Comparison of ENCODE assay signal across 25 cellular contexts in genomic region chr20:47679462-47679861, GRCh38.
"Had no signal": no experiment of that assay in that cellular context is flagged by ENCODE, and none has a peak within 500 bp of the region (broad histone marks: within the 10 kb centered on the region; RNA-seq: fewer than 3 reads in every experiment).

No MANE protein-coding gene starts in this region.

- H3K4me1 Mint-ChIP-seq: activated CD4-positive, alpha-beta memory T cell treated with anti-CD3 and anti-CD28 coated beads, Interleukin-2, amount 10 ng/mL, durations not matched to agents 7 days and 5 days; activated CD4-positive, alpha-beta T cell treated with anti-CD3 and anti-CD28 coated beads for 36 hours had no signal

- ATAC-seq: activated CD4-positive, alpha-beta T cell treated with anti-CD3 and anti-CD28 coated beads for 36 hours; T-cell had no signal

- H3K9me3 Mint-ChIP-seq: activated CD4-positive, alpha-beta memory T cell treated with anti-CD3 and anti-CD28 coated beads, Interleukin-2, amount 10 ng/mL, durations not matched to agents 7 days and 5 days; activated naive CD4-positive, alpha-beta T cell treated with anti-CD3 and anti-CD28 coated beads for 36 hours; brain; T-cell had no signal

- H3K27ac Mint-ChIP-seq: activated CD4-positive, alpha-beta memory T cell treated with anti-CD3 and anti-CD28 coated beads, Interleukin-2, amount 10 ng/mL, durations not matched to agents 7 days and 5 days; activated naive CD4-positive, alpha-beta T cell treated with anti-CD3 and anti-CD28 coated beads for 36 hours; activated naive CD8-positive, alpha-beta T cell; brain; T-cell had no signal

- H3K36me3 ChIP-seq: MG63, Peyer's patch had no signal

- H3K27me3 Mint-ChIP-seq: activated CD4-positive, alpha-beta memory T cell treated with anti-CD3 and anti-CD28 coated beads, Interleukin-2, amount 10 ng/mL, durations not matched to agents 7 days and 5 days; activated CD4-positive, alpha-beta T cell treated with anti-CD3 and anti-CD28 coated beads for 36 hours; activated naive CD8-positive, alpha-beta T cell; T-cell had no signal

- H3K36me3 Mint-ChIP-seq: activated naive CD8-positive, alpha-beta T cell; T-cell had no signal

- H3K4me3 Mint-ChIP-seq: activated CD4-positive, alpha-beta memory T cell treated with anti-CD3 and anti-CD28 coated beads, Interleukin-2, amount 10 ng/mL, durations not matched to agents 7 days and 5 days; activated CD4-positive, alpha-beta T cell treated with anti-CD3 and anti-CD28 coated beads for 36 hours; activated naive CD4-positive, alpha-beta T cell treated with anti-CD3 and anti-CD28 coated beads for 36 hours; activated naive CD8-positive, alpha-beta T cell; brain; T-cell had no signal

- H3K27ac ChIP-seq: KMS-11, Peyer's patch, SK-N-MC, VCaP had no signal

- H3K4me3 ChIP-seq: MG63, Peyer's patch, SK-N-MC had no signal

- H3K9me3 ChIP-seq: MG63, Peyer's patch had no signal

- DNase-seq: activated CD4-positive, alpha-beta memory T cell treated with anti-CD3 and anti-CD28 coated beads, Interleukin-2, amount 10 ng/mL, durations not matched to agents 7 days and 5 days; activated CD4-positive, alpha-beta T cell treated with anti-CD3 and anti-CD28 coated beads for 36 hours; activated CD4-positive, alpha-beta T cell treated with anti-CD3 and anti-CD28 coated beads, Interleukin-2, amount 50 U/mL, for 1 hour; activated gamma-delta T cell; activated naive CD4-positive, alpha-beta T cell treated with anti-CD3 and anti-CD28 coated beads for 36 hours; activated T-cell treated with anti-CD3 and anti-CD28 coated beads for 4 hours; amygdala; MG63; MV-4-11; NCI-H1092 treated with DMSO at 0.1 percent for 48 hours; NCI-H1417 treated with DMSO at 0.1 percent for 48 hours; NCI-H1694; NCI-H2029; NCI-H345; NCI-H510A; NCI-H526 treated with DMSO at 0.1 percent for 48 hours; NK-92 treated with Interleukin-12 subunit alpha and Interleukin-12 subunit beta, amount 100 ng/mL, for 24 hours; OCI-M1; Peyer's patch; T-cell had no signal

- H3K27me3 ChIP-seq: MG63, Peyer's patch had no signal
